Comparison of ENCODE assay signal across 1 cellular context in genomic region chr6:116189472-116189871, GRCh38.
TF ChIP-seq lines count a peak whose summit lies in the region.

No MANE protein-coding gene starts in this region.

TF ChIP-seq in SK-N-SH treated with all-trans-retinoic acid at 6 μM for 48 hours, 23 proteins besides CTCF, POLR2A, EP300 and RAD21 (continued from another document):
- TF ChIP-seq POU6F1 (CRISPR knock-in tag; IDR thresholded peaks at IDR 0.05; ENCODE audit: borderline replicate concordance, low read depth) (no peak), ISL1 (CRISPR knock-in tag; IDR thresholded peaks at IDR 0.05) (no peak), TSHZ2 (CRISPR knock-in tag; IDR thresholded peaks at IDR 0.05) (no peak), ARNTL (CRISPR knock-in tag; IDR thresholded peaks at IDR 0.05; ENCODE audit: borderline replicate concordance, low read depth) (no peak), BACH2 (CRISPR knock-in tag; IDR thresholded peaks at IDR 0.05; ENCODE audit: borderline replicate concordance) (no peak), TOX (CRISPR knock-in tag; IDR thresholded peaks at IDR 0.05; ENCODE audit: borderline replicate concordance) (no peak), ZNF8 (CRISPR knock-in tag; IDR thresholded peaks at IDR 0.05) (no peak), PPARA (CRISPR knock-in tag; IDR thresholded peaks at IDR 0.05; ENCODE audit: borderline replicate concordance) (no peak)
